ENCODE assay signal across 26 cellular contexts in the genomic region with DNA sequence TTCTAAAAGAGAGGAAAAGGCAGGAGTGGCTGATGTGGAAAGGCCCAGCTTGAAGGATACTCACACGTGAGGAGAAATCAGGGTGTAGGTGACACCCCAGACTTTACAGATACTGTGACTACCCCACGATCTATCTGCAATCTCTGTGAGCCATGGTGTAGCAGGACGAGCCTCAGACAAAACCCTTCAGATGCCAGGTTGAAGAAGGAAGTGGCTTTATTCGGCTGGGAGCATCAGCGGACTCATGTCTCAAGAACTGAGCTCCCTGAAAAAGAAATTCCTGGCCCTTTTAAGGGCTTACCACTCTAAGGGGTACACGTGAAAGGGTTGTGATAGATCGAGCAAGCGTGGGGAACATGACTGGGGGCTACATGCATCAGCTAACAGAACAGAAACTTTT. TPM values are rescaled to one million over a fixed set of nuclear protein-coding genes. Genes with fewer than 3 reads are reported as not detected.
"Had no signal": no experiment of that assay in that cellular context is flagged by ENCODE, and none has a peak within 500 bp of the region (broad histone marks: within the 10 kb centered on the region; RNA-seq: fewer than 3 reads in every experiment).

No MANE protein-coding gene starts in this region.

- H3K4me3 ChIP-seq: gastrocnemius medialis, left lung, ovary, smooth muscle cell, suprapubic skin, transverse colon had no signal

- H3K27ac ChIP-seq: epithelial cell of prostate, gastrocnemius medialis, left lung, ovary, suprapubic skin, transverse colon had no signal

- H3K36me3 ChIP-seq: gastrocnemius medialis, left lung, ovary, suprapubic skin, transverse colon had no signal

- H3K9me3 ChIP-seq: gastrocnemius medialis, left lung, ovary, suprapubic skin, transverse colon had no signal

- H3K4me2 ChIP-seq: smooth muscle cell had no signal

- H3K27me3 ChIP-seq: ovary had no signal

- DNase-seq: cortex of kidney; effector memory CD8-positive, alpha-beta T cell; foreskin fibroblast; gastrocnemius medialis; head of caudate nucleus; left cardiac atrium; left lung; mammary epithelial cell; mesendoderm; naive thymus-derived CD8-positive, alpha-beta T cell; nephron progenitor cell; occipital lobe; ovary; retina; stimulated activated CD4-positive, alpha-beta T cell treated with anti-CD3 and anti-CD28 coated beads, Interleukin-12 subunit alpha, Interleukin-12 subunit beta, amount 100 ng/mL, for 4 hours; stimulated activated CD4-positive, alpha-beta T cell treated with anti-CD3 and anti-CD28 coated beads, Interleukin-1b, Interleukin-23, amount 100 ng/mL, for 48 hours; stimulated activated CD4-positive, alpha-beta T cell treated with anti-CD3 and anti-CD28 coated beads, Interleukin-4, amount 100 ng/mL, for 1 hour; stimulated activated CD8-positive, alpha-beta memory T cell treated with anti-CD3 and anti-CD28 coated beads, Interleukin-4, amount 100 ng/mL, for 48 hours; stimulated activated naive CD4-positive, alpha-beta T cell; stimulated activated naive CD8-positive, alpha-beta T cell treated with anti-CD3 and anti-CD28 coated beads, Interleukin-15, amount 100 ng/mL, for 72 hours; transverse colon had no signal

- ATAC-seq: effector memory CD8-positive, alpha-beta T cell; esophagus mucosa; gastrocnemius medialis; left cardiac atrium; left lung; naive thymus-derived CD8-positive, alpha-beta T cell; sciatic nerve; stimulated activated naive CD8-positive, alpha-beta T cell treated with anti-CD3 and anti-CD28 coated beads, Interleukin-15, amount 100 ng/mL, for 72 hours had no signal

RNA-seq across cellular contexts. Expression of a gene that starts 4.7 kb away (rescaled TPM):
- total RNA-seq: mammary epithelial cell; naive thymus-derived CD8-positive, alpha-beta T cell had no signal
- polyA plus RNA-seq: mammary epithelial cell had no signal
